In genomic region chr13:77019756-77020155, GRCh38 we compare ENCODE assay signal across 22 cellular contexts.
"Had no signal": no experiment of that assay in that cellular context is flagged by ENCODE, and none has a peak within 500 bp of the region (broad histone marks: within the 10 kb centered on the region; RNA-seq: fewer than 3 reads in every experiment).

No MANE protein-coding gene starts in this region.

- H3K9me3 Mint-ChIP-seq: activated naive CD8-positive, alpha-beta T cell treated with anti-CD3 and anti-CD28 coated beads, Interleukin-2, amount 10 ng/mL, durations not matched to agents 7 days and 5 days; immature natural killer cell; naive thymus-derived CD4-positive, alpha-beta T cell; neural crest cell; stimulated activated memory B cell treated with anti-CD40 and anti-IgM and Interleukin-4, amounts not matched to agents 10 μg/mL and 1 μg/mL and 100 μg/mL, for 72 hours; T-cell had no signal

- H3K27me3 Mint-ChIP-seq: activated naive CD8-positive, alpha-beta T cell treated with anti-CD3 and anti-CD28 coated beads, Interleukin-2, amount 10 ng/mL, durations not matched to agents 7 days and 5 days; naive thymus-derived CD4-positive, alpha-beta T cell; stimulated activated memory B cell treated with anti-CD40 and anti-IgM and Interleukin-4, amounts not matched to agents 10 μg/mL and 1 μg/mL and 100 μg/mL, for 72 hours; T-cell had no signal

- ATAC-seq: foreskin keratinocyte; left lung; naive thymus-derived CD4-positive, alpha-beta T cell; stimulated activated memory B cell treated with anti-CD40 and anti-IgM and Interleukin-4, amounts not matched to agents 10 μg/mL and 1 μg/mL and 100 μg/mL, for 72 hours; T-cell; upper lobe of right lung had no signal

- DNase-seq: activated gamma-delta T cell treated with Interleukin-2 at 50 U/mL for 16 hours; activated naive CD8-positive, alpha-beta T cell treated with anti-CD3 and anti-CD28 coated beads, Interleukin-2, amount 10 ng/mL, durations not matched to agents 7 days and 5 days; amniotic stem cell; cerebellar nuclear complex; effector memory CD4-positive, alpha-beta T cell; foreskin keratinocyte; immature natural killer cell; left lung; naive thymus-derived CD4-positive, alpha-beta T cell; occipital lobe; right lobe of liver; stimulated activated CD4-positive, alpha-beta T cell treated with anti-CD3 and anti-CD28 coated beads, Interleukin-2, amount 100 ng/mL, for 24 hours; stomach; T-cell; upper lobe of right lung; WERI-Rb-1 had no signal

- H3K9me3 ChIP-seq: left lung, right lobe of liver, stomach, suprapubic skin, upper lobe of right lung had no signal

- H3K27me3 ChIP-seq: foreskin keratinocyte, left lung, right lobe of liver, stomach, suprapubic skin, upper lobe of right lung had no signal

- H3K27ac ChIP-seq: left lung, right lobe of liver, skin epidermis, stomach, suprapubic skin, upper lobe of right lung, WERI-Rb-1 had no signal

- H3K4me3 Mint-ChIP-seq: activated naive CD8-positive, alpha-beta T cell treated with anti-CD3 and anti-CD28 coated beads, Interleukin-2, amount 10 ng/mL, durations not matched to agents 7 days and 5 days; immature natural killer cell; neural crest cell; stimulated activated memory B cell treated with anti-CD40 and anti-IgM and Interleukin-4, amounts not matched to agents 10 μg/mL and 1 μg/mL and 100 μg/mL, for 72 hours had no signal

- FAIRE-seq: TTC549 had no signal

- H3K27ac Mint-ChIP-seq: activated naive CD8-positive, alpha-beta T cell treated with anti-CD3 and anti-CD28 coated beads, Interleukin-2, amount 10 ng/mL, durations not matched to agents 7 days and 5 days; immature natural killer cell; stimulated activated memory B cell treated with anti-CD40 and anti-IgM and Interleukin-4, amounts not matched to agents 10 μg/mL and 1 μg/mL and 100 μg/mL, for 72 hours had no signal

- H3K4me3 ChIP-seq: left lung, lung, right lobe of liver, skin epidermis, stomach, suprapubic skin, upper lobe of right lung had no signal
